ENCODE assay signal across 12 cellular contexts in the genomic region with DNA sequence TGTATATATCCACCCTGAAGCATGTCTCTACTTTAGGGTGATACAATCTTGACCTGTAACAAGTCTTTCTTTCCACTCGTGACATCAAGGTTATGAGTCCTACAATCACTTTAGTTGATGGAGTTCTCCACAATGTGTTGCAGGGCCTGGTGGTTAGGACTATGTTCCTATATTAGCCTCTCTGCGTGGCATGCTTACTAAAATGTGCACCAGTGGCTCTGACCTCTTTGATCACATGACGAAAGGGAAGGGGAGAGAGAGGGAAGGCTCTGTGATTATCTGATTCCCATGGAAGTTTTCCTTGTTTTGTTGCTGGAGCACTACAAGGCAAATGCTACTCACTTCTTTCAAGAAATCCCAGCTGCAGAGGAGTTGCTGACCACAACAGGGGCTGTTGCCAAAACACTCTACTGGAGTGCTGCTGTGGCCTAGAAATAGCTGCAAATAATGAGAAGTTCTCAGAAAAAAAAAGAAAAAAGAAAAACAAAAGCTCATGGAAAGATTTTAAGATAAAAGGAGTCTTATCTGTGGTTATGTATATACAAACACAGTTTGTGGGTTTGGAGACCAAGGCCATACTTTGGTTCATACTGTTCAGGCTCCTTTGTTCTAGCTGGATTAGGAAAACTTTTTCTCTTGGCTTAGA.
DNase-seq lines count a peak whose midpoint lies in the region; ATAC-seq and TF ChIP-seq lines count a peak whose summit lies in the region.
"Had no signal": no experiment of that assay in that cellular context is flagged by ENCODE, and none has a peak within 500 bp of the region (broad histone marks: within the 10 kb centered on the region; RNA-seq: fewer than 3 reads in every experiment).

No MANE protein-coding gene starts in this region.

- H3K27ac Mint-ChIP-seq in endodermal cell = peak overlapping the region; percentile 3
- H3K27ac Mint-ChIP-seq: stimulated activated naive CD8-positive, alpha-beta T cell treated with anti-CD3 and anti-CD28 coated beads, Interleukin-15, Interleukin-2, amounts not matched to agents 100 ng/mL and 50 ng/mL, for 24 hours had no signal

- peak overlapping the region; percentile 61 for H3K14ac ChIP-seq in IMR-90 (replicated peaks; ENCODE audit: low read depth, low read length)

- H3K9ac ChIP-seq in IMR-90 (ENCODE audit: low read depth, low read length) (no peak overlapping the region), endodermal cell (ENCODE audit: extremely low read depth, low read length, poor library complexity, severe bottlenecking) (no peak overlapping the region)

- H3K27me3 ChIP-seq in IMR-90 (ENCODE audit: control insufficient read depth, insufficient read depth, low read length) (no peaks in the 10 kb centered on the region), endodermal cell (ENCODE audit: control insufficient read depth, insufficient read depth, low read length, poor library complexity, severe bottlenecking) (no peaks in the 10 kb centered on the region), H7 (ENCODE audit: control insufficient read depth, insufficient read depth, low read length) (no peaks in the 10 kb centered on the region)

- H3K4me1 Mint-ChIP-seq in endodermal cell = peaks cover 4% of the 10 kb centered on the region

- no peaks in the 10 kb centered on the region for H3K79me1 ChIP-seq in IMR-90 (ENCODE audit: low read depth in 1 of 2, low read length in 2 of 2)

- peaks cover 3% of the 10 kb centered on the region for H3K9me3 Mint-ChIP-seq in endodermal cell

- H3K4me2 ChIP-seq in IMR-90 (ENCODE audit: low read depth, low read length) = no peak overlapping the region

- TF ChIP-seq CTCF in IMR-90 (conservative IDR thresholded peaks at IDR 0.05; ENCODE audit: low read depth, low read length) (no peak), endodermal cell (conservative IDR thresholded peaks at IDR 0.05) (no peak)

- peaks cover 6% of the 10 kb centered on the region for H3K9me1 ChIP-seq in IMR-90 (ENCODE audit: insufficient read depth, low read length)

- H2BK5ac ChIP-seq in IMR-90 (ENCODE audit: low read depth, low read length, poor library complexity, severe bottlenecking) = no peak overlapping the region

- no peak overlapping the region for H3K4me3 Mint-ChIP-seq in endodermal cell
- H3K4me3 Mint-ChIP-seq: stimulated activated naive CD8-positive, alpha-beta T cell treated with anti-CD3 and anti-CD28 coated beads, Interleukin-15, Interleukin-2, amounts not matched to agents 100 ng/mL and 50 ng/mL, for 24 hours had no signal

- H3K36me3 ChIP-seq in IMR-90 (ENCODE audit: control insufficient read depth, insufficient read depth, low read length) (no peaks in the 10 kb centered on the region), endodermal cell (ENCODE audit: control insufficient read depth, insufficient read depth, low read length) (no peaks in the 10 kb centered on the region), H7 (replicated peaks; ENCODE audit: control insufficient read depth, insufficient read depth, low read length) (no peaks in the 10 kb centered on the region)

- no peak; the same call in 1 of the 2 replicates for TF ChIP-seq RAD21 in IMR-90 (IDR thresholded peaks at IDR 0.05; ENCODE audit: low read length)

- peaks cover 10% of the 10 kb centered on the region for H3K4me1 ChIP-seq in IMR-90 (ENCODE audit: control insufficient read depth, insufficient read depth, low read length)
- no peaks in the 10 kb centered on the region for H3K4me1 ChIP-seq in endodermal cell (ENCODE audit: control insufficient read depth, insufficient read depth, low read length)

- TF ChIP-seq POLR2A in IMR-90 (IDR thresholded peaks at IDR 0.05; ENCODE audit: low read depth, low read length) = no peak

- no peaks in the 10 kb centered on the region for H3K27me3 Mint-ChIP-seq in endodermal cell (ENCODE audit: insufficient read depth)
- H3K27me3 Mint-ChIP-seq: stimulated activated naive CD8-positive, alpha-beta T cell treated with anti-CD3 and anti-CD28 coated beads, Interleukin-15, Interleukin-2, amounts not matched to agents 100 ng/mL and 50 ng/mL, for 24 hours had no signal

- peak overlapping the region; percentile 66 for H2BK120ac ChIP-seq in IMR-90 (ENCODE audit: low read depth, low read length)

- peak overlapping the region; percentile 47; the same call in 1 of the 3 replicates for H2BK15ac ChIP-seq in IMR-90 (ENCODE audit: low read depth, low read length)

- CTCF ChIA-PET in IMR-90 (lab: Yijun Ruan, JAX) = no interaction called here

- peak overlapping the region; percentile 15 for H2AFZ ChIP-seq in IMR-90 (replicated peaks; ENCODE audit: low read length, poor library complexity)

- H4K91ac ChIP-seq in IMR-90 (ENCODE audit: insufficient read depth, low read depth, low read length) = peak overlapping the region; percentile 29; the same call in 1 of the 2 replicates

- no peak overlapping the region for H3K23ac ChIP-seq in IMR-90 (ENCODE audit: low read depth, low read length)

- no peaks in the 10 kb centered on the region for H4K20me1 ChIP-seq in IMR-90 (ENCODE audit: insufficient read depth, low read length)

- no peak overlapping the region for H3K4me3 ChIP-seq in IMR-90 (ENCODE audit: insufficient read depth, low read depth, low read length)
- H3K4me3 ChIP-seq in endodermal cell (ENCODE audit: low read length) = no peak overlapping the region
- no peak overlapping the region for H3K4me3 ChIP-seq in H7 (ENCODE audit: insufficient read depth, low read depth, low read length)

- H4K5ac ChIP-seq in IMR-90 (ENCODE audit: low read depth, low read length) = peak overlapping the region; percentile 66; the same call in 1 of the 2 replicates

- no peak overlapping the region for H2AK9ac ChIP-seq in IMR-90 (replicated peaks; ENCODE audit: low read depth, low read length, poor library complexity)

- H3K9me3 ChIP-seq in IMR-90 (ENCODE audit: control insufficient read depth, insufficient read depth, low read length) (no peaks in the 10 kb centered on the region), endodermal cell (ENCODE audit: control insufficient read depth, low read length) (no peaks in the 10 kb centered on the region)

- peak overlapping the region; percentile 44; the same call in 1 of the 2 replicates for H2AK5ac ChIP-seq in IMR-90 (ENCODE audit: low read depth, low read length)

- POLR2A ChIA-PET in IMR-90 (lab: Charles Lee; ENCODE audit: unreplicated experiment) = no interaction called here

- no peak overlapping the region for H3K56ac ChIP-seq in IMR-90 (ENCODE audit: extremely low read depth, insufficient read depth, low read length)

- in situ Hi-C loops in IMR-90 (cut with MboI; ENCODE audit: low sequenced_read_pairs) = no loop called here

- peak overlapping the region; percentile 78 for H3K18ac ChIP-seq in IMR-90 (ENCODE audit: low read depth, low read length)

- H4K8ac ChIP-seq in IMR-90 (ENCODE audit: low read depth in 2 of 2, low read length in 2 of 2) = peak overlapping the region in 1 of 2 experiments; percentile 43; a peak in 2 of 4 replicates

- intact Hi-C loops in IMR-90 (cut with micrococcal nuclease) (no loop called here), posterior vena cava (cut with DNase I) (no loop called here)

- H2BK20ac ChIP-seq in IMR-90 (ENCODE audit: low read depth, low read length) = no peak overlapping the region

- peak; percentile 79 for DNase-seq in AG08395 (ENCODE audit: low spot score)
- peak; percentile 92 for DNase-seq in IMR-90
- DNase-seq in endodermal cell = no peak
- peak; percentile 48 for DNase-seq in mucosa of gallbladder (ENCODE audit: low spot score)
- no peak for DNase-seq in posterior vena cava (ENCODE audit: low spot score)
- no peak for DNase-seq in COLO668 (lab: John Stamatoyannopoulos, UW; ENCODE audit: unreplicated experiment)
- DNase-seq in H7 = no peak
- DNase-seq: effector memory CD4-positive, alpha-beta T cell; NK-92 treated with Interleukin-12 subunit alpha and Interleukin-12 subunit beta, amount 100 ng/mL, for 24 hours had no signal

- H3K4ac ChIP-seq in IMR-90 (ENCODE audit: low read depth, low read length) = peak overlapping the region; percentile 73

- dilution Hi-C loops in IMR-90 (cut with HindIII; ENCODE audit: low sequenced_read_pairs, unreplicated experiment) = no loop called here

- no peaks in the 10 kb centered on the region for H3K36me3 Mint-ChIP-seq in endodermal cell (ENCODE audit: low read depth)

- WGBS in IMR-90 (ENCODE audit: extremely low coverage in 2 of 2, insufficient read length in 1 of 2), 2 experiments = no CpG with 5 or more reads among the region's 3 CpGs
- 90 to 95% methylated on average over 3 of the region's 3 CpGs for whole genome bisulfite sequencing in endodermal cell (ENCODE audit: insufficient coverage in 1 of 2, insufficient read length in 1 of 2), 2 experiments

- ATAC-seq in IMR-90 (ENCODE audit: low read depth) (peak; percentile 47), HG03196 (IDR thresholded peaks at IDR 0.05; ENCODE audit: unreplicated experiment) (no peak)
- ATAC-seq: HCT116 had no signal

- H3K27ac ChIP-seq in IMR-90 (ENCODE audit: insufficient read depth, low read length) (no peak overlapping the region; the same call in 1 of the 2 replicates), endodermal cell (ENCODE audit: low read depth, low read length) (no peak overlapping the region)

- BruUV-seq in IMR-90 (replicated peaks; lab: Mats Ljungman, UMichigan) = no TSS peak

TF ChIP-seq in IMR-90, 13 proteins besides CTCF, POLR2A, EP300 and RAD21:
- no peak for TF ChIP-seq CHD1 (IDR thresholded peaks at IDR 0.05; ENCODE audit: low read depth, low read length)
- TF ChIP-seq BHLHE40 (IDR thresholded peaks at IDR 0.05; ENCODE audit: low read depth, low read length) = 0 out of 2 replicates have a peak, but pooled peaks have one; percentile 3
- TF ChIP-seq USF2 (IDR thresholded peaks at IDR 0.05; ENCODE audit: low read depth, low read length) = peak; percentile 26; the same call in 1 of the 2 replicates

Comparison
In these comparisons a context has a peak if more than half of its experiments do, and no peak if none do; other contexts are left out.
1. DNase-seq: peak in AG08395 (single experiment), IMR-90 (single experiment) and mucosa of gallbladder (single experiment); none in endodermal cell (single experiment), posterior vena cava (single experiment), COLO668 (single experiment) and H7 (single experiment).